ENCODE assay signal across 8 cellular contexts in the genomic region with DNA sequence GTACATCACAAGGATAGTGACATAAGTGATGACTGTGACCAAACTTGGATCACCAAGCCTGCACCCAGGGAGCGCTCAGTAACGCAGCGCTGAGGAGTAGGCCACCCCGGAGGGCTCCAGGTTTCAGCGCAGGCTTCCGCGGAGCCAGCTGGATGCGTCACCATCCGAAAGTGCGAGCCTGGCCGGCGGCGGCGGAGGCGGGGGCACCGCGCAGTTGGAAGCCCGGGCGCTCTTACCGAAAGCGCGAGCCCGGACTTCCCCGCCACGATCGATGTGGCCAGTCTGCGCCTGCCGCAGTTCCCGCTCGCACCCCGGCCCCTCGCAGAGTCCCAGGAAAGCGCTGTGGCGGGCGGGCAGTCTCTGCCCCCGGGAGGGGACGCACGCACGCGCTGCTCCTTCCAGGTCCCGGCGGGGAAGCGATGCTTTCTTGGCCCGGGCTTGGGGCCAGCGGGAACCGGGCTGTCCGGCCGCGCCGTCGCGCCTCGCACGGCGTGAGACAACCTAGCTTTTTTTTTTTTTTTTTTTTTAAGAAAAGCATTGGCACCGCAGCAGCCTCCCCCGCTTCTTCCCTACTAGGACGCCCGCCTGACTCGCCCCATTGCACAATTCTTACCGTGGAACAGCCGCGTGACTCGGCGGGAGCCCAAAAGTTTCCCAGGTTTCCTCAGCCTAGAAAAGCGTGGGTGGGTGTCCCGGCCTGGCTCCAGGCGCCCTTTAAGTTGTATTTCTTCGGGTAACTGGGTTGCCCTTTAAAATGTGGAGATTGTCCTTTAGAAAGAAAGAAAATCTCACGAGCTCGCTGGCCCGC. TPM values are rescaled to one million over a fixed set of nuclear protein-coding genes. Genes with fewer than 3 reads are reported as not detected.
DNase-seq lines count a peak whose midpoint lies in the region; ATAC-seq and TF ChIP-seq lines count a peak whose summit lies in the region.

No MANE protein-coding gene starts in this region.

- peak; percentile 94 for DNase-seq in CD14-positive monocyte (ENCODE audit: low spot score)
- DNase-seq in HT-29 (ENCODE audit: low spot score), result peak; percentile 42
- DNase-seq in WTC11 (ENCODE audit: low spot score), result peak; percentile 75
- peak; percentile 84 to 91 for DNase-seq in breast epithelium (ENCODE audit: low spot score in 2 of 2)
- peak; percentile 82 for DNase-seq in iPS-NIHi7 (ENCODE audit: extremely low spot score)
- DNase-seq in NCI-H1694 treated with DMSO at 0.1 percent for 48 hours (lab: John Stamatoyannopoulos, UW), result no peak

- H3K36me3 ChIP-seq in breast epithelium, result no peaks in the 10 kb centered on the region
- H3K36me3 ChIP-seq in skeletal muscle tissue (ENCODE audit: control insufficient read depth in 3 of 3, insufficient read depth in 3 of 3, low read length in 3 of 3), result peaks cover 0 to 3% (median 0%) of the 10 kb centered on the region in 3 donors

- CTCF ChIA-PET in WTC11 (lab: Charles Lee), result no interaction called here

- peak overlapping the region; percentile 98 to 100 for H3K27ac ChIP-seq in breast epithelium
- H3K27ac ChIP-seq in skeletal muscle tissue (ENCODE audit: low read depth, low read length), result peak overlapping the region; percentile 89

- H3K9me3 ChIP-seq in breast epithelium (no peaks in the 10 kb centered on the region), skeletal muscle tissue (ENCODE audit: control insufficient read depth in 3 of 3, low read length in 3 of 3) (no peaks in the 10 kb centered on the region)

- H3K9me3 Mint-ChIP-seq in CD14-positive monocyte (peaks cover 4 to 13% (median 8%) of the 10 kb centered on the region in 7 donors), WTC11 (peaks cover 17% of the 10 kb centered on the region)

- peaks cover 4 to 22% (median 16%) of the 10 kb centered on the region in 3 donors for H3K27me3 Mint-ChIP-seq in CD14-positive monocyte (ENCODE audit: low read depth in 3 of 3)
- peaks cover 63% of the 10 kb centered on the region for H3K27me3 Mint-ChIP-seq in WTC11 (ENCODE audit: low read depth)

- intact Hi-C loops in CD14-positive monocyte (cut with micrococcal nuclease) (loop anchor here (5.0 to 10.0 kb wide), 4 partner anchors 35 to 95 kb away; partner anchors contain the start of gene JAK1 (in 2 of the 2)), breast epithelium (cut with DNase I; ENCODE audit: low total_unique reads) (no loop called here)

- peak overlapping the region; percentile 54 to 89 (median 66) for H3K4me3 ChIP-seq in breast epithelium
- H3K4me3 ChIP-seq in skeletal muscle tissue (ENCODE audit: low read length in 3 of 3), result peak overlapping the region; percentile 74 to 82 (median 81)

- POLR2A ChIA-PET in WTC11 (lab: Charles Lee), result no interaction called here

- TF ChIP-seq CTCF in CD14-positive monocyte (IDR thresholded peaks at IDR 0.05), result no peak
- no peak for TF ChIP-seq CTCF in WTC11 (IDR thresholded peaks at IDR 0.05)
- TF ChIP-seq CTCF in breast epithelium (IDR thresholded peaks at IDR 0.05), result no peak

- ATAC-seq in GM21367 (IDR thresholded peaks at IDR 0.05; ENCODE audit: unreplicated experiment) (peak; percentile 85), WTC11 (peak; percentile 82)

- peak overlapping the region; percentile 87 to 94 (median 92) for H3K27ac Mint-ChIP-seq in CD14-positive monocyte
- H3K27ac Mint-ChIP-seq in WTC11, result no peak overlapping the region

- TF ChIP-seq POLR2A in breast epithelium (IDR thresholded peaks at IDR 0.05), result peak; percentile 43

- H3K4me1 ChIP-seq in breast epithelium, result peaks cover 6% of the 10 kb centered on the region in 2 donors
- H3K4me1 ChIP-seq in skeletal muscle tissue (ENCODE audit: control insufficient read depth in 3 of 3, insufficient read depth in 3 of 3, low read length in 3 of 3), result peaks cover 8 to 13% (median 10%) of the 10 kb centered on the region in 3 donors

- peaks cover 27% of the 10 kb centered on the region for H3K4me1 Mint-ChIP-seq in CD14-positive monocyte
- peaks cover 18% of the 10 kb centered on the region for H3K4me1 Mint-ChIP-seq in WTC11

- peak overlapping the region; percentile 76 to 90 (median 85) for H3K9ac ChIP-seq in skeletal muscle tissue (ENCODE audit: low read depth in 1 of 3, low read length in 3 of 3)

- H3K27me3 ChIP-seq in breast epithelium (no peaks in the 10 kb centered on the region), skeletal muscle tissue (ENCODE audit: control insufficient read depth in 3 of 3, insufficient read depth in 3 of 3, low read length in 3 of 3) (no peaks in the 10 kb centered on the region)

- H3K4me3 Mint-ChIP-seq in CD14-positive monocyte, result peak overlapping the region; percentile 81 to 94
- H3K4me3 Mint-ChIP-seq in WTC11, result peak overlapping the region; percentile 61

- H3K36me3 Mint-ChIP-seq in CD14-positive monocyte (peaks cover 6 to 8% of the 10 kb centered on the region in 2 donors), WTC11 (peaks cover 17% of the 10 kb centered on the region)

TF ChIP-seq in WTC11, 78 proteins besides CTCF, POLR2A, EP300 and RAD21 (continues in another document):
- TF ChIP-seq SP1 (CRISPR knock-in tag; conservative IDR thresholded peaks at IDR 0.05), result no peak
- TF ChIP-seq NFE2L1 (CRISPR knock-in tag; IDR thresholded peaks at IDR 0.05), result 0 out of 2 replicates have a peak, but pooled peaks have one; percentile 4
- peak; percentile 55; the same call in 1 of the 2 replicates for TF ChIP-seq ZNF138 (CRISPR knock-in tag; conservative IDR thresholded peaks at IDR 0.05)
- TF ChIP-seq FOXK1 (CRISPR knock-in tag; IDR thresholded peaks at IDR 0.05), result peak; percentile 29; the same call in 1 of the 2 replicates
- TF ChIP-seq, protein P1, sequence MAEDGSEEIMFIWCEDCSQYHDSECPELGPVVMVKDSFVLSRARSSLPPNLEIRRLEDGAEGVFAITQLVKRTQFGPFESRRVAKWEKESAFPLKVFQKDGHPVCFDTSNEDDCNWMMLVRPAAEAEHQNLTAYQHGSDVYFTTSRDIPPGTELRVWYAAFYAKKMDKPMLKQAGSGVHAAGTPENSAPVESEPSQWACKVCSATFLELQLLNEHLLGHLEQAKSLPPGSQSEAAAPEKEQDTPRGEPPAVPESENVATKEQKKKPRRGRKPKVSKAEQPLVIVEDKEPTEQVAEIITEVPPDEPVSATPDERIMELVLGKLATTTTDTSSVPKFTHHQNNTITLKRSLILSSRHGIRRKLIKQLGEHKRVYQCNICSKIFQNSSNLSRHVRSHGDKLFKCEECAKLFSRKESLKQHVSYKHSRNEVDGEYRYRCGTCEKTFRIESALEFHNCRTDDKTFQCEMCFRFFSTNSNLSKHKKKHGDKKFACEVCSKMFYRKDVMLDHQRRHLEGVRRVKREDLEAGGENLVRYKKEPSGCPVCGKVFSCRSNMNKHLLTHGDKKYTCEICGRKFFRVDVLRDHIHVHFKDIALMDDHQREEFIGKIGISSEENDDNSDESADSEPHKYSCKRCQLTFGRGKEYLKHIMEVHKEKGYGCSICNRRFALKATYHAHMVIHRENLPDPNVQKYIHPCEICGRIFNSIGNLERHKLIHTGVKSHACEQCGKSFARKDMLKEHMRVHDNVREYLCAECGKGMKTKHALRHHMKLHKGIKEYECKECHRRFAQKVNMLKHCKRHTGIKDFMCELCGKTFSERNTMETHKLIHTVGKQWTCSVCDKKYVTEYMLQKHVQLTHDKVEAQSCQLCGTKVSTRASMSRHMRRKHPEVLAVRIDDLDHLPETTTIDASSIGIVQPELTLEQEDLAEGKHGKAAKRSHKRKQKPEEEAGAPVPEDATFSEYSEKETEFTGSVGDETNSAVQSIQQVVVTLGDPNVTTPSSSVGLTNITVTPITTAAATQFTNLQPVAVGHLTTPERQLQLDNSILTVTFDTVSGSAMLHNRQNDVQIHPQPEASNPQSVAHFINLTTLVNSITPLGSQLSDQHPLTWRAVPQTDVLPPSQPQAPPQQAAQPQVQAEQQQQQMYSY (CRISPR knock-in tag; IDR thresholded peaks at IDR 0.05), result peak; percentile 55
- no peak for TF ChIP-seq HMGA2 (CRISPR knock-in tag; IDR thresholded peaks at IDR 0.05)
- TF ChIP-seq OVOL2 (CRISPR knock-in tag; IDR thresholded peaks at IDR 0.05; ENCODE audit: borderline replicate concordance), result no peak
- peak; percentile 38; the same call in 1 of the 2 replicates for TF ChIP-seq MYBL2 (CRISPR knock-in tag; IDR thresholded peaks at IDR 0.05)
- peak; percentile 75 for TF ChIP-seq ZBTB21 (CRISPR knock-in tag; IDR thresholded peaks at IDR 0.05; ENCODE audit: borderline replicate concordance)
- TF ChIP-seq IRF1 (CRISPR knock-in tag; IDR thresholded peaks at IDR 0.05), result peak; percentile 33; the same call in 1 of the 2 replicates
- no peak for TF ChIP-seq ZNF425 (CRISPR knock-in tag; conservative IDR thresholded peaks at IDR 0.05)

RNA-seq across cellular contexts. Expression of gene JAK1, which starts 36.4 kb away (rescaled TPM):
- polyA plus RNA-seq in CD14-positive monocyte, result 10 to 100 TPM; 43.1 to 72.6 TPM
- 20.2 and 29.1 TPM in 2 replicates for total RNA-seq in HT-29 (2014; rRNA removed; shearing (Covaris generic))
- total RNA-seq in WTC11 (2021) (21.1 to 28.2 TPM (median 27.8 TPM) in 3 replicates), breast epithelium (100 to 1,000 TPM; 179 to 258 (median 196) TPM), skeletal muscle tissue (59.5 TPM)
